Comparison of ENCODE assay signal across 8 cellular contexts in the genomic region with DNA sequence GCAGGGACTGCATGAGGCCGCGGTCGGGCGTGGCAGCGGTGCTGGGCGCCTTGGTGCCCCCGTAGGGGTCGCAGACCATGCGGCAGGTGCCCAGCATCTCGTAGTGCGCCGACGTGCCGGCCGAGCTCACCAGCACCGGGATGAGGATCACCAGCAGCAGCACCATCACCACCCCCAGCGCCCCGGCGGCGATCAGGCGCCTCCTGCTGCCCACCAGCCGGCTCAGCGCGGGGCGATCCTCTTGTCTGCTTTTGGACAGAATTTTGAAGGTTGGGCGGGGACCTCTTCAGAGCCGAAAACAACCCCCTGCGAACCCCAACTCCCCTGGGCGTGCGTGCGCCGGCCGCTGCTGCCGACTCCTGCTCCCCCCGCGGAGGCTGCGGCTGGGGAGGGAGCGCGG. TPM values are rescaled to one million over a fixed set of nuclear protein-coding genes. Genes with fewer than 3 reads are reported as not detected.
DNase-seq lines count a peak whose midpoint lies in the region; ATAC-seq and TF ChIP-seq lines count a peak whose summit lies in the region.

No MANE protein-coding gene starts in this region.

- intact Hi-C loops in breast epithelium (cut with DNase I; ENCODE audit: low total_unique reads), result no loop called here
- intact Hi-C loops in MCF 10A (cut with micrococcal nuclease), result no loop called here

- ATAC-seq in HG03025 (IDR thresholded peaks at IDR 0.05; ENCODE audit: low FRiP score, unreplicated experiment), result peak; percentile 30

- H3K27ac Mint-ChIP-seq in MCF 10A (ENCODE audit: low read depth, unreplicated experiment) (no peak overlapping the region), nephron progenitor cell (no peak overlapping the region)

- no peak overlapping the region for H3K27ac ChIP-seq in breast epithelium
- H3K27ac ChIP-seq in WERI-Rb-1, result no peak overlapping the region

- H3K4me1 Mint-ChIP-seq in MCF 10A (ENCODE audit: insufficient read depth, unreplicated experiment) (no peaks in the 10 kb centered on the region), nephron progenitor cell (peaks cover 45% of the 10 kb centered on the region)

- CTCF ChIA-PET in MCF 10A (lab: Yijun Ruan, JAX), result no interaction called here

- H3K4me1 ChIP-seq in breast epithelium (peaks cover 0 to 5% of the 10 kb centered on the region in 2 donors), BE2C (no peaks in the 10 kb centered on the region)

- H3K9me3 ChIP-seq in breast epithelium (no peaks in the 10 kb centered on the region), WERI-Rb-1 (ENCODE audit: severe bottlenecking) (no peaks in the 10 kb centered on the region), BE2C (no peaks in the 10 kb centered on the region)

- no peaks in the 10 kb centered on the region for H3K27me3 Mint-ChIP-seq in MCF 10A (ENCODE audit: insufficient read depth, unreplicated experiment)
- peaks cover 70% of the 10 kb centered on the region for H3K27me3 Mint-ChIP-seq in nephron progenitor cell (ENCODE audit: low read depth, poor library complexity)

- peaks cover 19% of the 10 kb centered on the region for H3K36me3 Mint-ChIP-seq in MCF 10A (ENCODE audit: insufficient read depth, unreplicated experiment)
- H3K36me3 Mint-ChIP-seq in nephron progenitor cell (ENCODE audit: low read depth), result no peaks in the 10 kb centered on the region

- BruUV-seq in MCF 10A (replicated peaks; lab: Mats Ljungman, UMichigan), result no TSS peak

- TF ChIP-seq CTCF in breast epithelium (IDR thresholded peaks at IDR 0.05) (no peak), MCF 10A (IDR thresholded peaks at IDR 0.05; ENCODE audit: unreplicated experiment) (no peak), WERI-Rb-1 (IDR thresholded peaks at IDR 0.05; ENCODE audit: low read depth, low read length) (peak; percentile 61), epithelial cell of esophagus (IDR thresholded peaks at IDR 0.05; ENCODE audit: insufficient read depth, low read depth, low read length, missing control alignments) (peak; percentile 5), nephron progenitor cell (IDR thresholded peaks at IDR 0.05) (no peak), BE2C (IDR thresholded peaks at IDR 0.05; ENCODE audit: low read depth, low read length) (no peak)

- DNase-seq in breast epithelium (ENCODE audit: low spot score in 2 of 2) (no peak), MCF 10A (ENCODE audit: unreplicated experiment) (no peak), WERI-Rb-1 (peak; percentile 26), epithelial cell of esophagus (ENCODE audit: low read depth) (peak; percentile 19), nephron progenitor cell (peak; percentile 57), inferior parietal cortex (ENCODE audit: extremely low spot score) (no peak), BE2C (no peak)

- no peak overlapping the region for H3K4me3 Mint-ChIP-seq in MCF 10A (ENCODE audit: unreplicated experiment)
- H3K4me3 Mint-ChIP-seq in nephron progenitor cell, result peak overlapping the region; percentile 65

- H3K4me3 ChIP-seq in breast epithelium, result peak overlapping the region; percentile 41 to 66 (median 50)
- H3K4me3 ChIP-seq in WERI-Rb-1 (ENCODE audit: low read depth, low read length), result no peak overlapping the region
- H3K4me3 ChIP-seq in epithelial cell of esophagus (ENCODE audit: low read length), result peak overlapping the region; percentile 37
- no peak overlapping the region for H3K4me3 ChIP-seq in BE2C (ENCODE audit: low read depth, low read length)

- POLR2A ChIA-PET in MCF 10A (lab: Yijun Ruan, JAX), result no interaction called here

- H3K36me3 ChIP-seq in breast epithelium, result no peaks in the 10 kb centered on the region
- H3K36me3 ChIP-seq in WERI-Rb-1, result no peaks in the 10 kb centered on the region
- H3K36me3 ChIP-seq in BE2C, result no peaks in the 10 kb centered on the region

- H3K9me3 Mint-ChIP-seq in MCF 10A (ENCODE audit: unreplicated experiment) (no peaks in the 10 kb centered on the region), nephron progenitor cell (no peaks in the 10 kb centered on the region)

- peaks cover 7 to 21% of the 10 kb centered on the region in 2 donors for H3K27me3 ChIP-seq in breast epithelium
- no peaks in the 10 kb centered on the region for H3K27me3 ChIP-seq in WERI-Rb-1 (ENCODE audit: insufficient read depth, low read depth, severe bottlenecking)
- H3K27me3 ChIP-seq in BE2C, result peaks cover 48% of the 10 kb centered on the region

- no peak for TF ChIP-seq POLR2A in breast epithelium (IDR thresholded peaks at IDR 0.05)

RNA-seq across cellular contexts. Expression of a gene that starts 0.8 kb away (rescaled TPM):
- total RNA-seq in breast epithelium (not detected), MCF 10A (2022) (not detected in 2 replicates)
- polyA plus RNA-seq in BE2C (2012; ENCODE audit: insufficient read depth, insufficient read length, low read depth), result not detected

Comparison
In these comparisons a context has a peak if more than half of its experiments do, and no peak if none do; other contexts are left out.
1. DNase-seq: peak in WERI-Rb-1 (single experiment), epithelial cell of esophagus (single experiment) and nephron progenitor cell (single experiment); none in breast epithelium (0 of 2), MCF 10A (single experiment), inferior parietal cortex (single experiment) and BE2C (single experiment).
2. H3K4me3 ChIP-seq: peak in breast epithelium (3 of 3) and epithelial cell of esophagus (single experiment); none in WERI-Rb-1 (single experiment) and BE2C (single experiment).
3. CTCF ChIP-seq: peak in WERI-Rb-1 (single experiment) and epithelial cell of esophagus (single experiment); none in breast epithelium (0 of 3), MCF 10A (single experiment), nephron progenitor cell (single experiment) and BE2C (single experiment).